ENCODE assay signal across 11 cellular contexts in the genomic region with DNA sequence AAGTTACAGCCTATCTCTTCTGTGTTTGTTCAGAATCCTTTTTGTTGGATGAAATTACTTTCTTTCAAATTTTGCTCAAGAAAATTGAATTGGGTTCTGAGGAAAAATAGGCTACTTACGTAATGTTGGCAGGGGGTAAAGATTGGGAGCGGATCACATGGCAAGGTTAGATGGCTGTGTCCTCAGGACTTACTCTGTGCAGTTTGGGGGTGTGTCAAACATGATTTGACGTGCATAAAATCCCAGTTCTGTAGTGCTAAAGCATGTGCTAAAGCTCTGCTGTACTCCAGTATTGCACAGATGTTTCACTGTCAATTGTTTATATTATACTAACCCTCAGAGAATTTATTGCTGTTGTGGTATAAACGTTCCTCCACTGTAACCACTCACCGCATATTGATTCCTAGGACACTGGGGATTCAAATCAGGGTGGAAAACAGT. TPM values are rescaled to one million over a fixed set of nuclear protein-coding genes. Genes with fewer than 3 reads are reported as not detected.
A peak's percentile ranks its signal among the peaks of the same experiment; 100 is the strongest.
DNase-seq lines count a peak whose midpoint lies in the region; ATAC-seq and TF ChIP-seq lines count a peak whose summit lies in the region.
"Had no signal": no experiment of that assay in that cellular context is flagged by ENCODE, and none has a peak within 500 bp of the region (broad histone marks: within the 10 kb centered on the region; RNA-seq: fewer than 3 reads in every experiment).

No MANE protein-coding gene starts in this region.

- intact Hi-C loops in CD4-positive, alpha-beta memory T cell (cut with micrococcal nuclease): no loop called here
- intact Hi-C loops in Panc1 (cut with micrococcal nuclease; ENCODE audit: unreplicated experiment): no loop called here

- CTCF ChIA-PET in CD4-positive, alpha-beta memory T cell (lab: Charles Lee; ENCODE audit: partially characterized antibody): interaction anchor here (1.2 to 1.3 kb wide), 2 partner anchors 26 to 30 kb away, joined by 3 to 6 read pairs; no protein-coding TSS in a partner anchor
- CTCF ChIA-PET in Panc1 (lab: Charles Lee): no interaction called here

- no peak for DNase-seq in CD4-positive, alpha-beta memory T cell
- DNase-seq in Panc1 (ENCODE audit: low read depth, low spot score) (no peak), endothelial cell (ENCODE audit: low spot score) (no peak), non-pigmented ciliary epithelial cell (ENCODE audit: low read depth) (peak; percentile 63), RKO (ENCODE audit: low spot score) (no peak), GM23338 (ENCODE audit: low spot score) (no peak), NCI-H446 (lab: John Stamatoyannopoulos, UW) (no peak)
- DNase-seq in stimulated activated CD4-positive, alpha-beta T cell treated with anti-CD3 and anti-CD28 coated beads, Interleukin-4, amount 100 ng/mL, for 1 hour: no peak
- DNase-seq: anterior cingulate cortex, NCI-H2171 treated with DMSO at 0.1 percent for 48 hours had no signal

- TF ChIP-seq CTCF in Panc1 (IDR thresholded peaks at IDR 0.05): no peak
- no peak for TF ChIP-seq CTCF in endothelial cell (IDR thresholded peaks at IDR 0.05; ENCODE audit: unreplicated experiment)
- TF ChIP-seq CTCF in GM23338 (conservative IDR thresholded peaks at IDR 0.05; ENCODE audit: low read depth in 2 of 2): no peak

- no peaks in the 10 kb centered on the region for H3K36me3 ChIP-seq in CD4-positive, alpha-beta memory T cell (ENCODE audit: insufficient read depth, low read length)
- H3K36me3 ChIP-seq in Panc1 (ENCODE audit: control insufficient read depth, insufficient read depth, low read length): no peaks in the 10 kb centered on the region; the same call in none of the 2 replicates
- no peaks in the 10 kb centered on the region for H3K36me3 ChIP-seq in GM23338 (ENCODE audit: insufficient read depth)
- H3K36me3 ChIP-seq: right atrium auricular region had no signal

- no peak for ATAC-seq in Panc1
- ATAC-seq in GM23338: no peak

- H3K27me3 ChIP-seq in CD4-positive, alpha-beta memory T cell (ENCODE audit: insufficient read depth, low read length): peaks cover 8% of the 10 kb centered on the region
- H3K27me3 ChIP-seq in Panc1 (ENCODE audit: control insufficient read depth, insufficient read depth, low read length) (no peaks in the 10 kb centered on the region), GM23338 (ENCODE audit: insufficient read depth) (peaks cover 59% of the 10 kb centered on the region)
- H3K27me3 ChIP-seq: right atrium auricular region had no signal

- no peaks in the 10 kb centered on the region for H4K20me1 ChIP-seq in GM23338 (replicated peaks; ENCODE audit: insufficient read depth)

- H3K4me3 ChIP-seq in CD4-positive, alpha-beta memory T cell (ENCODE audit: low read length in 2 of 2): no peak overlapping the region
- peak overlapping the region; percentile 87 to 96 for H3K4me3 ChIP-seq in Panc1 (ENCODE audit: low read depth in 2 of 2, low read length in 2 of 2)
- H3K4me3 ChIP-seq in GM23338: no peak overlapping the region
- H3K4me3 ChIP-seq: right atrium auricular region had no signal

- H3K36me3 Mint-ChIP-seq in CD4-positive, alpha-beta memory T cell: no peaks in the 10 kb centered on the region
- peaks cover 7% of the 10 kb centered on the region for H3K36me3 Mint-ChIP-seq in endothelial cell (ENCODE audit: low read depth, unreplicated experiment)
- no peaks in the 10 kb centered on the region for H3K36me3 Mint-ChIP-seq in GM23338 (ENCODE audit: low read depth)

- H3K27me3 Mint-ChIP-seq in CD4-positive, alpha-beta memory T cell: peaks cover 42% of the 10 kb centered on the region in 2 donors
- H3K27me3 Mint-ChIP-seq in endothelial cell (ENCODE audit: unreplicated experiment): peaks cover 2% of the 10 kb centered on the region
- peaks cover 49% of the 10 kb centered on the region for H3K27me3 Mint-ChIP-seq in GM23338 (ENCODE audit: insufficient read depth, low read depth, poor library complexity)

- peaks cover 0 to 2% (median 0%) of the 10 kb centered on the region in 8 donors for H3K9me3 Mint-ChIP-seq in CD4-positive, alpha-beta memory T cell
- H3K9me3 Mint-ChIP-seq in endothelial cell (ENCODE audit: unreplicated experiment): no peaks in the 10 kb centered on the region
- H3K9me3 Mint-ChIP-seq in GM23338: no peaks in the 10 kb centered on the region

- no TSS peak for BruUV-seq in Panc1 (replicated peaks; lab: Mats Ljungman, UMichigan)

- peak overlapping the region in 7 of 8 donors; percentile 1 to 95 (median 88) for H3K4me3 Mint-ChIP-seq in CD4-positive, alpha-beta memory T cell
- H3K4me3 Mint-ChIP-seq in endothelial cell (ENCODE audit: unreplicated experiment): peak overlapping the region; percentile 66
- H3K4me3 Mint-ChIP-seq in GM23338: no peak overlapping the region

- no peaks in the 10 kb centered on the region for H3K9me3 ChIP-seq in CD4-positive, alpha-beta memory T cell (ENCODE audit: control insufficient read depth in 1 of 2, low read length in 2 of 2)
- H3K9me3 ChIP-seq in Panc1 (ENCODE audit: control insufficient read depth, insufficient read depth, low read depth, low read length): no peaks in the 10 kb centered on the region
- H3K9me3 ChIP-seq: right atrium auricular region had no signal

- H3K9me2 ChIP-seq in GM23338 (ENCODE audit: insufficient read depth): peaks cover 11% of the 10 kb centered on the region

- H3K27ac ChIP-seq in CD4-positive, alpha-beta memory T cell (ENCODE audit: low read depth, low read length): no peak overlapping the region
- peak overlapping the region; percentile 93 for H3K27ac ChIP-seq in Panc1 (ENCODE audit: low read length)
- H3K27ac ChIP-seq in GM23338 (ENCODE audit: low read depth): no peak overlapping the region

- no peak overlapping the region for H3K4me2 ChIP-seq in GM23338

- no peak overlapping the region for H2AFZ ChIP-seq in GM23338

- peaks cover 9 to 36% (median 19%) of the 10 kb centered on the region in 4 donors for H3K4me1 Mint-ChIP-seq in CD4-positive, alpha-beta memory T cell
- H3K4me1 Mint-ChIP-seq in endothelial cell (ENCODE audit: unreplicated experiment) (peaks cover 49% of the 10 kb centered on the region), GM23338 (peaks cover 11% of the 10 kb centered on the region)

- H3K79me2 ChIP-seq in GM23338 (replicated peaks; ENCODE audit: insufficient read depth): no peaks in the 10 kb centered on the region

- H3K4me1 ChIP-seq in CD4-positive, alpha-beta memory T cell (ENCODE audit: insufficient read depth, low read length): peaks cover 7% of the 10 kb centered on the region
- peaks cover 53% of the 10 kb centered on the region for H3K4me1 ChIP-seq in Panc1 (ENCODE audit: control insufficient read depth, insufficient read depth, low read length)
- peaks cover 12% of the 10 kb centered on the region for H3K4me1 ChIP-seq in GM23338 (ENCODE audit: insufficient read depth)

- in situ Hi-C loops in Panc1 (cut with HindIII; ENCODE audit: low pct_unique_long_range_greater_than_20kb, low sequenced_read_pairs): no loop called here

- no peak overlapping the region for H3K27ac Mint-ChIP-seq in CD4-positive, alpha-beta memory T cell
- peak overlapping the region; percentile 76 for H3K27ac Mint-ChIP-seq in endothelial cell (ENCODE audit: unreplicated experiment)
- no peak overlapping the region for H3K27ac Mint-ChIP-seq in GM23338

- POLR2A ChIA-PET in CD4-positive, alpha-beta memory T cell (lab: Charles Lee; ENCODE audit: partially characterized antibody): interaction anchor here (3.7 kb wide), 1 partner anchor 48 kb away, joined by 11 read pairs; no protein-coding TSS in a partner anchor
- POLR2A ChIA-PET in Panc1 (lab: Charles Lee): no interaction called here

- H3F3A ChIP-seq in GM23338 (replicated peaks; ENCODE audit: low read depth): no peaks in the 10 kb centered on the region

TF ChIP-seq in GM23338, 12 proteins besides CTCF, POLR2A, EP300 and RAD21 (continues in another document):
- TF ChIP-seq POLR2AphosphoS5 (IDR thresholded peaks at IDR 0.05; ENCODE audit: low read depth): no peak
- TF ChIP-seq JUNB (IDR thresholded peaks at IDR 0.05; ENCODE audit: unreplicated experiment): no peak

RNA-seq across cellular contexts. Expression of gene NT5E, which starts 2.6 kb away (rescaled TPM):
- 1 to 10 TPM; 3.3 TPM for total RNA-seq in CD4-positive, alpha-beta memory T cell
- polyA plus RNA-seq in CD4-positive, alpha-beta memory T cell: 10 to 100 TPM; 14.9 to 15.8 TPM
- 58.4 TPM for total RNA-seq in Panc1 (2021; ENCODE audit: unreplicated experiment)
- 52.4 TPM for polyA plus RNA-seq in Panc1 (2012; ENCODE audit: insufficient read length)
- total RNA-seq in endothelial cell (ENCODE audit: unreplicated experiment): 47.1 TPM
- 0.50 and 1.5 TPM in 2 replicates for total RNA-seq in GM23338 (2014; rRNA removed; shearing (Covaris generic))
- 0.18 and 0.23 TPM in 2 replicates for polyA plus RNA-seq in GM23338 (2016; fragmentation: Nextera tagmentation; extraction: Ambion mirVana)

Comparison
In these comparisons a context has a peak if more than half of its experiments do, and no peak if none do; other contexts are left out.
1. H3K4me3 ChIP-seq: peak in Panc1 (2 of 2); none in CD4-positive, alpha-beta memory T cell (0 of 2) and GM23338 (single experiment).
2. RNA of gene NT5E, which starts 2.6 kb away (total RNA-seq): 58.4 TPM in Panc1 (single experiment) and 47.1 TPM in endothelial cell (single experiment); 3.3 TPM in CD4-positive, alpha-beta memory T cell and 0.50 to 1.5 TPM in GM23338; every median in the first group is over 10 times any median in the second.